Comparison of ENCODE assay signal across 22 cellular contexts in genomic region chr1:234401658-234402057, GRCh38. TPM values are rescaled to one million over a fixed set of nuclear protein-coding genes. Genes with fewer than 3 reads are reported as not detected.
DNase-seq lines count a peak whose midpoint lies in the region; ATAC-seq, FAIRE-seq and TF ChIP-seq lines count a peak whose summit lies in the region.
"Had no signal": no experiment of that assay in that cellular context is flagged by ENCODE, and none has a peak within 500 bp of the region (broad histone marks: within the 10 kb centered on the region; RNA-seq: fewer than 3 reads in every experiment).

No MANE protein-coding gene starts in this region.

- no peaks in the 10 kb centered on the region for H3K9me3 Mint-ChIP-seq in activated T-cell treated with anti-CD3 and anti-CD28 coated beads, Interleukin-2, amount 50 U/mL, for 72 hours
- H3K9me3 Mint-ChIP-seq in stimulated activated memory B cell treated with anti-CD40 and anti-IgM and Interleukin-4, amounts not matched to agents 10 μg/mL and 1 μg/mL and 100 μg/mL, for 72 hours = no peaks in the 10 kb centered on the region

- no peak for ATAC-seq in activated T-cell treated with anti-CD3 and anti-CD28 coated beads, Interleukin-2, amount 50 U/mL, for 72 hours (replicated peaks in 1 of 2)
- peak; percentile 81 for ATAC-seq in K562
- no peak for ATAC-seq in stimulated activated memory B cell treated with anti-CD40 and anti-IgM and Interleukin-4, amounts not matched to agents 10 μg/mL and 1 μg/mL and 100 μg/mL, for 72 hours
- no peak for ATAC-seq in HG02852 (IDR thresholded peaks at IDR 0.05; ENCODE audit: unreplicated experiment)
- ATAC-seq: body of pancreas, mucosa of descending colon, right cardiac atrium had no signal

- H3K27ac Mint-ChIP-seq in activated T-cell treated with anti-CD3 and anti-CD28 coated beads, Interleukin-2, amount 50 U/mL, for 72 hours = peak overlapping the region; percentile 87
- peak overlapping the region; percentile 61 for H3K27ac Mint-ChIP-seq in stimulated activated memory B cell treated with anti-CD40 and anti-IgM and Interleukin-4, amounts not matched to agents 10 μg/mL and 1 μg/mL and 100 μg/mL, for 72 hours

- H4K20me1 ChIP-seq in PC-9 (ENCODE audit: insufficient read depth) = no peaks in the 10 kb centered on the region
- H4K20me1 ChIP-seq in K562 (replicated peaks; ENCODE audit: control insufficient read depth, insufficient read depth, low read length) = no peaks in the 10 kb centered on the region

- TF ChIP-seq RAD21 in K562 (CRISPR knock-in tag; conservative IDR thresholded peaks at IDR 0.05 in 1 of 2, IDR thresholded peaks at IDR 0.05 in 1 of 2) = no peak

- no peaks in the 10 kb centered on the region for H3K9me1 ChIP-seq in K562 (ENCODE audit: control insufficient read depth, insufficient read depth, low read length)

- H3K27me3 Mint-ChIP-seq in activated T-cell treated with anti-CD3 and anti-CD28 coated beads, Interleukin-2, amount 50 U/mL, for 72 hours (ENCODE audit: low read depth) = no peaks in the 10 kb centered on the region
- H3K27me3 Mint-ChIP-seq in stimulated activated memory B cell treated with anti-CD40 and anti-IgM and Interleukin-4, amounts not matched to agents 10 μg/mL and 1 μg/mL and 100 μg/mL, for 72 hours = no peaks in the 10 kb centered on the region

- H3K9me3 ChIP-seq in PC-9 (ENCODE audit: insufficient read depth, low read depth) = no peaks in the 10 kb centered on the region
- H3K9me3 ChIP-seq in K562 (replicated peaks; ENCODE audit: control insufficient read depth, insufficient read depth, low read depth, low read length) = no peaks in the 10 kb centered on the region
- H3K9me3 ChIP-seq: body of pancreas, mucosa of descending colon, vagina had no signal

- BruUV-seq in PC-9 (replicated peaks; lab: Mats Ljungman, UMichigan) (no TSS peak), K562 (replicated peaks; lab: Mats Ljungman, UMichigan) (no TSS peak)

- H3K27ac ChIP-seq in PC-9 = peak overlapping the region; percentile 17; the same call in 1 of the 2 replicates
- H3K27ac ChIP-seq in K562 (ENCODE audit: extremely low read depth, low read depth, low read length) = no peak overlapping the region
- H3K27ac ChIP-seq: body of pancreas, epithelial cell of prostate, vagina had no signal

- 76% methylated on average over 3 of the region's 3 CpGs for WGBS in K562 (ENCODE audit: insufficient coverage, low coverage, missing lambda C conversion rate)

- H3K4me3 Mint-ChIP-seq in activated T-cell treated with anti-CD3 and anti-CD28 coated beads, Interleukin-2, amount 50 U/mL, for 72 hours = peak overlapping the region; percentile 45 to 91
- H3K4me3 Mint-ChIP-seq in stimulated activated memory B cell treated with anti-CD40 and anti-IgM and Interleukin-4, amounts not matched to agents 10 μg/mL and 1 μg/mL and 100 μg/mL, for 72 hours = no peak overlapping the region

- H3K9ac ChIP-seq in K562 (ENCODE audit: insufficient read depth in 1 of 2, low read depth in 2 of 2, low read length in 2 of 2) = no peak overlapping the region

- TF ChIP-seq CTCF in PC-9 (conservative IDR thresholded peaks at IDR 0.05) (no peak), K562 (IDR thresholded peaks at IDR 0.05 in 2 of 3, conservative IDR thresholded peaks at IDR 0.05 in 1 of 3; ENCODE audit: insufficient read depth in 2 of 3, low read depth in 1 of 3, low read length in 3 of 3) (no peak)

- H3K79me2 ChIP-seq in PC-9 (ENCODE audit: low read depth) (no peaks in the 10 kb centered on the region), K562 (ENCODE audit: control insufficient read depth, insufficient read depth, low read length) (no peaks in the 10 kb centered on the region)

- no peak overlapping the region for H2AFZ ChIP-seq in PC-9
- H2AFZ ChIP-seq in K562 (ENCODE audit: low read depth, low read length) = no peak overlapping the region

- H3K4me1 Mint-ChIP-seq in activated T-cell treated with anti-CD3 and anti-CD28 coated beads, Interleukin-2, amount 50 U/mL, for 72 hours (ENCODE audit: low read depth) = peaks cover 73% of the 10 kb centered on the region
- peaks cover 39% of the 10 kb centered on the region for H3K4me1 Mint-ChIP-seq in stimulated activated memory B cell treated with anti-CD40 and anti-IgM and Interleukin-4, amounts not matched to agents 10 μg/mL and 1 μg/mL and 100 μg/mL, for 72 hours

- no peak for DNase-seq in activated T-cell treated with anti-CD3 and anti-CD28 coated beads, Interleukin-2, amount 50 U/mL, for 72 hours
- no peak for DNase-seq in activated T-cell treated with anti-CD3 and anti-CD28 coated beads for 4 hours
- no peak for DNase-seq in PC-9
- no peak for DNase-seq in K562 (ENCODE audit: extremely low read depth in 1 of 4, low spot score in 3 of 4)
- no peak for DNase-seq in activated gamma-delta T cell (lab: John Stamatoyannopoulos, UW)
- DNase-seq in OCI-M2 (lab: John Stamatoyannopoulos, UW; ENCODE audit: unreplicated experiment) = no peak
- DNase-seq: activated effector memory CD4-positive, alpha-beta T cell treated with anti-CD3 and anti-CD28 coated beads, Interleukin-2, amount 50 U/mL, for 16 hours; body of pancreas; COR-L47; cortex of kidney; mucosa of descending colon; NCI-H2029; NCI-H510A treated with DMSO at 0.1 percent for 48 hours; occipital lobe; right cardiac atrium; substantia nigra; T-helper 9 cell had no signal

- H3K4me3 ChIP-seq in PC-9 = no peak overlapping the region
- H3K4me3 ChIP-seq in K562 = no peak overlapping the region
- H3K4me3 ChIP-seq: body of pancreas, mucosa of descending colon, vagina had no signal

- FAIRE-seq in K562 (lab: Jason Lieb, UNC) = no peak
- FAIRE-seq: frontal cortex had no signal

- H3K9me2 ChIP-seq in PC-9 (ENCODE audit: insufficient read depth) = no peaks in the 10 kb centered on the region

- TF ChIP-seq POLR2A in K562 (conservative IDR thresholded peaks at IDR 0.05) = no peak

- H3K27me3 ChIP-seq in PC-9 (ENCODE audit: insufficient read depth, low read depth) (no peaks in the 10 kb centered on the region), K562 (ENCODE audit: control insufficient read depth in 2 of 2, insufficient read depth in 2 of 2, low read length in 2 of 2) (no peaks in the 10 kb centered on the region)
- H3K27me3 ChIP-seq: body of pancreas, vagina had no signal

- CTCF ChIA-PET in PC-9 (lab: Charles Lee) (no interaction called here), K562 (lab: Yijun Ruan, JAX; ENCODE audit: low intra/inter-chr PET ratio) (no interaction called here)

- H3K4me2 ChIP-seq in PC-9 = no peak overlapping the region
- no peak overlapping the region for H3K4me2 ChIP-seq in K562 (ENCODE audit: insufficient read depth, low read length)

- peaks cover 11% of the 10 kb centered on the region; the same call in 1 of the 2 replicates for H3K36me3 ChIP-seq in PC-9 (ENCODE audit: low read depth)
- no peaks in the 10 kb centered on the region; the same call in 2 of the 3 replicates for H3K36me3 ChIP-seq in K562 (ENCODE audit: control insufficient read depth, insufficient read depth, low read length)
- H3K36me3 ChIP-seq: vagina had no signal

- H3K4me1 ChIP-seq in PC-9 (replicated peaks; ENCODE audit: insufficient read depth) = no peaks in the 10 kb centered on the region
- peaks cover 0 to under 1% of the 10 kb centered on the region in 2 experiments; a peak in 1 of 5 replicates for H3K4me1 ChIP-seq in K562 (replicated peaks in 1 of 2; ENCODE audit: control insufficient read depth in 2 of 2, insufficient read depth in 2 of 2, low read length in 2 of 2)
- H3K4me1 ChIP-seq: body of pancreas, vagina had no signal

- in situ Hi-C loops in K562 (cut with MboI) = no loop called here

- H3F3A ChIP-seq in PC-9 (ENCODE audit: insufficient read depth, low read depth) = peaks cover 27% of the 10 kb centered on the region

- intact Hi-C loops in PC-9 (cut with micrococcal nuclease; ENCODE audit: unreplicated experiment) (no loop called here), K562 (cut with micrococcal nuclease) (no loop called here)

- peaks cover 3 to 5% of the 10 kb centered on the region in 2 donors for H3K36me3 Mint-ChIP-seq in activated T-cell treated with anti-CD3 and anti-CD28 coated beads, Interleukin-2, amount 50 U/mL, for 72 hours (ENCODE audit: insufficient read depth in 2 of 2)
- H3K36me3 Mint-ChIP-seq in stimulated activated memory B cell treated with anti-CD40 and anti-IgM and Interleukin-4, amounts not matched to agents 10 μg/mL and 1 μg/mL and 100 μg/mL, for 72 hours = peaks cover 39% of the 10 kb centered on the region

- POLR2A ChIA-PET in PC-9 (lab: Charles Lee; ENCODE audit: unreplicated experiment) (no interaction called here), K562 (lab: Yijun Ruan, JAX) (no interaction called here)

- no peak for TF ChIP-seq EP300 in K562 (IDR thresholded peaks at IDR 0.05; ENCODE audit: low read length)

TF ChIP-seq in K562, 482 proteins besides CTCF, POLR2A, EP300 and RAD21 (continues in another document):
- peak; percentile 13; the same call in 1 of the 2 replicates for TF ChIP-seq CBFA2T3 (IDR thresholded peaks at IDR 0.05)
- 0 out of 2 replicates have a peak, but pooled peaks have one; percentile 9 for TF ChIP-seq ARID1B (IDR thresholded peaks at IDR 0.05)

RNA-seq across cellular contexts. Expression of gene COA6, which starts 28.4 kb away (rescaled TPM):
- 10 to 100 TPM; 55.3 to 58.2 TPM for total RNA-seq in activated T-cell treated with anti-CD3 and anti-CD28 coated beads, Interleukin-2, amount 50 U/mL, for 72 hours
- total RNA-seq in PC-9 (2021) (73.8 and 77.1 TPM in 2 replicates), K562 (2014; rRNA removed) (92.1 and 131 TPM in 2 replicates), K562 (2014; rRNA removed; fragmentation: Illumina TruSeq; extraction: Trizol) (134 and 151 TPM in 2 replicates), K562 (2015; rRNA removed; fragmentation: Illumina TruSeq; extraction: Trizol) (155 and 158 TPM in 2 replicates), K562 (2021) (102 and 112 TPM in 2 replicates)
- 11.0 and 11.3 TPM in 2 replicates for total RNA-seq in K562 (2011; cell fraction: chromatin; rRNA removed; ENCODE audit: low replicate concordance)
- 18.5 and 22.6 TPM in 2 replicates for total RNA-seq in K562 (2011; cell fraction: nucleolus; rRNA removed)
- 18.0 and 19.1 TPM in 2 replicates for total RNA-seq in K562 (2011; cell fraction: nucleoplasm; rRNA removed)
- polyA plus RNA-seq in K562 (2011; rRNA removed) (50.3 and 77.7 TPM in 2 replicates), K562 (2014; fragmentation: Illumina TruSeq; extraction: Trizol) (91.5 and 119 TPM in 2 replicates), K562 (2014; fragmentation: Nextera tagmentation; extraction: Ambion mirVana) (100 to 1,000 TPM; 171 to 187 TPM), K562 (2014; rRNA removed) (172 and 190 TPM in 2 replicates)
- 36.7 and 39.3 TPM in 2 replicates for polyA plus RNA-seq in K562 (2011; cell fraction: cytosol; rRNA removed)
- polyA plus RNA-seq in K562 (2011; cell fraction: nucleus; rRNA removed) = 17.7 and 23.9 TPM in 2 replicates
- 96.2 and 170 TPM in 2 replicates for polyA plus RNA-seq in K562 (2012)
- polyA minus RNA-seq in K562 (2011; rRNA and poly(A)+ RNA removed) = 12.1 and 12.6 TPM in 2 replicates
- 16.4 and 25.5 TPM in 2 replicates for polyA minus RNA-seq in K562 (2011; cell fraction: cytosol; rRNA and poly(A)+ RNA removed)
- polyA minus RNA-seq in K562 (2011; cell fraction: nucleus; rRNA and poly(A)+ RNA removed) = 15.6 and 20.1 TPM in 2 replicates
